In genomic region chr4:122953924-122954323, GRCh38 we compare ENCODE assay signal across 8 cellular contexts.
"Had no signal": no experiment of that assay in that cellular context is flagged by ENCODE, and none has a peak within 500 bp of the region (broad histone marks: within the 10 kb centered on the region; RNA-seq: fewer than 3 reads in every experiment).

No MANE protein-coding gene starts in this region.

- FAIRE-seq: H54, HepG2 had no signal

- ATAC-seq: HepG2 had no signal

- H3K4me3 Mint-ChIP-seq: H9, IgD-negative memory B cell had no signal

- DNase-seq: GOT3, H9, HCEC 1CT, KBM-7 had no signal

- H3K27me3 Mint-ChIP-seq: IgD-negative memory B cell had no signal

- H3K27ac ChIP-seq: HL-60 had no signal

- H3K9me3 Mint-ChIP-seq: H9 had no signal

- H3K27ac Mint-ChIP-seq: H9, IgD-negative memory B cell had no signal
